Comparison of ENCODE assay signal across 8 cellular contexts in the genomic region with DNA sequence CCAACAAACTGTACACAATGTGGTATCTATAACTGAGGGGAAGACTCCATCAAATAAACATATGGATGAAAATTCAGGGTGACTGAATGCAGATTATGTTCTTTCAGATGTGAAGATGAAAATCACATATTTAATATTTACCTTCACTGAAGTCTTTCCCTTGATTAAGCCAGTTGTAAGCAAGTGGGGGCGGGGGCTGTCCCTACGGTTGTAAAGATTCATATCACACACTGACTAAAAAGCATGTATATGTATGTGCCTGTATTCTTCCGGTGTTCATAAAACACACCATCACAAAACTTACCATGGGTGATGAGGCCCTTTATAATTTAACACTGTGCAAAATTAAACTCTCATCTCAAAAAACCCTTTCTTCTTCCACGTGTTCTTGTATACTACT. TPM values are rescaled to one million over a fixed set of nuclear protein-coding genes. Genes with fewer than 3 reads are reported as not detected.
DNase-seq lines count a peak whose midpoint lies in the region; ATAC-seq and TF ChIP-seq lines count a peak whose summit lies in the region.

No MANE protein-coding gene starts in this region.

- H3K27me3 ChIP-seq in NT2/D1 (ENCODE audit: insufficient read depth, insufficient read length) (no peaks in the 10 kb centered on the region), osteoblast (ENCODE audit: insufficient read depth, low read length) (no peaks in the 10 kb centered on the region), tibial nerve (no peaks in the 10 kb centered on the region)

- H2AFZ ChIP-seq in osteoblast (ENCODE audit: low read length) = no peak overlapping the region

- 58 to 71% methylated on average over 4 of the region's 4 CpGs for WGBS in tibial nerve, 2 donors

- no peak for TF ChIP-seq CTCF in AG10803 (conservative IDR thresholded peaks at IDR 0.05; ENCODE audit: low read length)
- TF ChIP-seq CTCF in brain (conservative IDR thresholded peaks at IDR 0.05) = no peak
- TF ChIP-seq CTCF in osteoblast (IDR thresholded peaks at IDR 0.05; ENCODE audit: extremely low read depth, low read depth, low read length) = no peak
- TF ChIP-seq CTCF in tibial nerve (IDR thresholded peaks at IDR 0.05) = no peak

- H3K27me3 Mint-ChIP-seq in brain = peaks cover 8% of the 10 kb centered on the region

- peak overlapping the region; percentile 76 for H3K4me3 ChIP-seq in AG10803 (ENCODE audit: low read length)
- H3K4me3 ChIP-seq in NT2/D1 (ENCODE audit: insufficient read length, low read depth) = no peak overlapping the region
- H3K4me3 ChIP-seq in osteoblast (ENCODE audit: insufficient read depth, low read length) = peak overlapping the region; percentile 78
- peak overlapping the region in 2 of 4 donors; percentile 67 to 90 for H3K4me3 ChIP-seq in tibial nerve

- H3K79me2 ChIP-seq in osteoblast (ENCODE audit: insufficient read depth, low read length) = peaks cover 51% of the 10 kb centered on the region

- H3K4me2 ChIP-seq in osteoblast (ENCODE audit: insufficient read depth, low read length) = peak overlapping the region; percentile 79

- H3K4me1 ChIP-seq in NT2/D1 (ENCODE audit: insufficient read depth, insufficient read length) = no peaks in the 10 kb centered on the region
- peaks cover 4% of the 10 kb centered on the region for H3K4me1 ChIP-seq in osteoblast (ENCODE audit: insufficient read depth, low read length)
- H3K4me1 ChIP-seq in tibial nerve = peaks cover 0 to 8% (median 0%) of the 10 kb centered on the region in 4 donors

- ATAC-seq in GM21717 (IDR thresholded peaks at IDR 0.05; ENCODE audit: unreplicated experiment) = no peak

- H3K36me3 ChIP-seq in NT2/D1 (ENCODE audit: insufficient read depth, insufficient read length, low read length) (peaks cover 13% of the 10 kb centered on the region), osteoblast (ENCODE audit: insufficient read depth, low read length) (no peaks in the 10 kb centered on the region), tibial nerve (no peaks in the 10 kb centered on the region)

- DNase-seq in AG10803 (ENCODE audit: low read depth) (no peak), NT2/D1 (ENCODE audit: low read depth, low spot score) (no peak), osteoblast (ENCODE audit: insufficient read length, low spot score, missing footprints) (no peak), tibial nerve (ENCODE audit: low spot score in 2 of 2) (no peak), NK-92 (lab: John Stamatoyannopoulos, UW; ENCODE audit: unreplicated experiment) (no peak), cerebellar cortex (ENCODE audit: low spot score) (no peak)

- no peak for TF ChIP-seq POLR2A in tibial nerve (IDR thresholded peaks at IDR 0.05)

- no peak for TF ChIP-seq EP300 in tibial nerve (IDR thresholded peaks at IDR 0.05)

- H3K9ac ChIP-seq in NT2/D1 (ENCODE audit: insufficient read length, low read depth) = peak overlapping the region; percentile 85

- H3K9me3 ChIP-seq in NT2/D1 (ENCODE audit: insufficient read depth, low read length) (no peaks in the 10 kb centered on the region), osteoblast (ENCODE audit: low read depth, low read length) (no peaks in the 10 kb centered on the region), tibial nerve (no peaks in the 10 kb centered on the region)

- H3K27ac ChIP-seq in osteoblast (ENCODE audit: low read depth, low read length) = no peak overlapping the region
- H3K27ac ChIP-seq in tibial nerve = no peak overlapping the region

- H3K9me3 Mint-ChIP-seq in brain = peaks cover 0 to 3% (median 0%) of the 10 kb centered on the region in 5 experiments

- H3K36me3 Mint-ChIP-seq in brain = no peaks in the 10 kb centered on the region

- peak overlapping the region; percentile 88 to 91 (median 90) for H3K4me3 Mint-ChIP-seq in brain

- H4K20me1 ChIP-seq in osteoblast (ENCODE audit: insufficient read depth, low read length) = no peaks in the 10 kb centered on the region

- peaks cover 48% of the 10 kb centered on the region for H3K4me1 Mint-ChIP-seq in brain

- peak overlapping the region in 2 of 5 experiments; percentile 73 to 76 for H3K27ac Mint-ChIP-seq in brain

RNA-seq across cellular contexts. Expression of a gene that starts 1.3 kb away (rescaled TPM):
- 6.7 TPM for polyA plus RNA-seq in brain (ENCODE audit: insufficient read depth, low read depth, low replicate concordance)
- total RNA-seq in osteoblast (15.2 and 16.2 TPM in 2 replicates), tibial nerve (10 to 100 TPM; 15.6 to 32.9 (median 30.3) TPM)
